8 cellular contexts compared by ENCODE assay signal in genomic region chr15:73560501-73561117, GRCh38.
DNase-seq lines count a peak whose midpoint lies in the region; ATAC-seq, FAIRE-seq and TF ChIP-seq lines count a peak whose summit lies in the region.

No MANE protein-coding gene starts in this region.

- H3K4me1 Mint-ChIP-seq in GM23338 (peaks cover 14% of the 10 kb centered on the region; the same call in 2 of the 3 replicates), astrocyte (ENCODE audit: low read depth, unreplicated experiment) (peaks cover 8% of the 10 kb centered on the region)

- no peaks in the 10 kb centered on the region for H3F3A ChIP-seq in GM23338 (replicated peaks; ENCODE audit: low read depth)

- peak; percentile 36; the same call in 2 of the 3 replicates for ATAC-seq in GM23338
- no peak for ATAC-seq in HG03442 (IDR thresholded peaks at IDR 0.05; ENCODE audit: unreplicated experiment)

- H3K27ac ChIP-seq in GM23338 (ENCODE audit: low read depth) (no peak overlapping the region), astrocyte (ENCODE audit: low read depth, low read length) (no peak overlapping the region)

- H3K36me3 Mint-ChIP-seq in GM23338 (ENCODE audit: low read depth) (peaks cover 29% of the 10 kb centered on the region), astrocyte (ENCODE audit: low read depth, unreplicated experiment) (peaks cover 7% of the 10 kb centered on the region)

- DNase-seq in Ammon's horn (ENCODE audit: low spot score) (peak; percentile 75), GM23338 (ENCODE audit: low spot score) (peak; percentile 77), NCI-H446 treated with DMSO at 0.1 percent for 48 hours (lab: John Stamatoyannopoulos, UW) (peak; percentile 53), astrocyte (ENCODE audit: low read depth) (peak; percentile 42), kidney epithelial cell (ENCODE audit: low read depth) (peak; percentile 47), MG63 (no peak)
- DNase-seq in activated effector memory CD4-positive, alpha-beta T cell treated with Interleukin-2 at 50 U/mL for 16 hours, result no peak

- H3K27me3 Mint-ChIP-seq in GM23338 (ENCODE audit: insufficient read depth, low read depth, poor library complexity), result peaks cover 2% of the 10 kb centered on the region
- no peaks in the 10 kb centered on the region for H3K27me3 Mint-ChIP-seq in astrocyte (ENCODE audit: low read depth, unreplicated experiment)

- H3K36me3 ChIP-seq in GM23338 (ENCODE audit: insufficient read depth) (peaks cover 38% of the 10 kb centered on the region), astrocyte (ENCODE audit: insufficient read depth, low read length) (peaks cover 38% of the 10 kb centered on the region), kidney epithelial cell (ENCODE audit: control insufficient read depth, insufficient read depth, low read length) (no peaks in the 10 kb centered on the region), MG63 (peaks cover 54% of the 10 kb centered on the region)

- H3K9me3 Mint-ChIP-seq in GM23338 (no peaks in the 10 kb centered on the region), astrocyte (ENCODE audit: unreplicated experiment) (no peaks in the 10 kb centered on the region)

- no peak overlapping the region for H2AFZ ChIP-seq in GM23338
- H2AFZ ChIP-seq in astrocyte (ENCODE audit: low read depth, low read length), result no peak overlapping the region

- H3K9me3 ChIP-seq in astrocyte (ENCODE audit: insufficient read depth, low read depth, low read length), result no peaks in the 10 kb centered on the region
- no peaks in the 10 kb centered on the region for H3K9me3 ChIP-seq in MG63

- H3K4me3 Mint-ChIP-seq in GM23338 (no peak overlapping the region), astrocyte (ENCODE audit: unreplicated experiment) (no peak overlapping the region)

- no peak overlapping the region for H3K9ac ChIP-seq in astrocyte (ENCODE audit: low read length)

- no peaks in the 10 kb centered on the region for H3K9me2 ChIP-seq in GM23338 (ENCODE audit: insufficient read depth)

- TF ChIP-seq CTCF in GM23338 (conservative IDR thresholded peaks at IDR 0.05; ENCODE audit: low read depth in 2 of 2), result peak; percentile 46 to 59
- TF ChIP-seq CTCF in astrocyte (IDR thresholded peaks at IDR 0.05; ENCODE audit: insufficient read depth, low read depth, low read length), result peak; percentile 31
- peak; percentile 44 for TF ChIP-seq CTCF in kidney epithelial cell (IDR thresholded peaks at IDR 0.05; ENCODE audit: insufficient read depth, low read length, poor library complexity, severe bottlenecking)

- H3K4me3 ChIP-seq in GM23338 (no peak overlapping the region), astrocyte (ENCODE audit: insufficient read depth, low read depth, low read length) (no peak overlapping the region), kidney epithelial cell (ENCODE audit: low read depth, low read length) (no peak overlapping the region), MG63 (no peak overlapping the region)

- H3K4me2 ChIP-seq in GM23338, result no peak overlapping the region
- H3K4me2 ChIP-seq in astrocyte (ENCODE audit: low read length), result no peak overlapping the region

- H3K27me3 ChIP-seq in GM23338 (ENCODE audit: insufficient read depth), result no peaks in the 10 kb centered on the region
- H3K27me3 ChIP-seq in astrocyte (ENCODE audit: insufficient read depth, low read length), result no peaks in the 10 kb centered on the region
- no peaks in the 10 kb centered on the region for H3K27me3 ChIP-seq in kidney epithelial cell (ENCODE audit: control insufficient read depth, insufficient read depth, low read length)
- no peaks in the 10 kb centered on the region for H3K27me3 ChIP-seq in MG63

- no peak overlapping the region; the same call in 1 of the 2 replicates for H3K27ac Mint-ChIP-seq in GM23338
- H3K27ac Mint-ChIP-seq in astrocyte (ENCODE audit: unreplicated experiment), result no peak overlapping the region

- H3K4me1 ChIP-seq in GM23338 (ENCODE audit: insufficient read depth), result no peaks in the 10 kb centered on the region
- H3K4me1 ChIP-seq in astrocyte (ENCODE audit: insufficient read depth, low read length), result peaks cover 10% of the 10 kb centered on the region

- no peak for FAIRE-seq in astrocyte (lab: Jason Lieb, UNC)

- H3K79me2 ChIP-seq in GM23338 (replicated peaks; ENCODE audit: insufficient read depth) (peaks cover 4% of the 10 kb centered on the region; the same call in 1 of the 2 replicates), astrocyte (ENCODE audit: insufficient read depth, low read length) (no peaks in the 10 kb centered on the region)

- H4K20me1 ChIP-seq in GM23338 (replicated peaks; ENCODE audit: insufficient read depth) (peaks cover 7% of the 10 kb centered on the region; the same call in 1 of the 2 replicates), astrocyte (ENCODE audit: insufficient read depth, low read length) (peaks cover 40% of the 10 kb centered on the region)

TF ChIP-seq in GM23338, 12 proteins besides CTCF, POLR2A, EP300 and RAD21 (continues in another document):
- TF ChIP-seq ZNF331 (CRISPR knock-in tag; IDR thresholded peaks at IDR 0.05; ENCODE audit: low read depth), result no peak
- no peak for TF ChIP-seq ETS1 (IDR thresholded peaks at IDR 0.05)
- no peak for TF ChIP-seq NANOG (IDR thresholded peaks at IDR 0.05; ENCODE audit: borderline replicate concordance)
- no peak for TF ChIP-seq ZNF462 (CRISPR knock-in tag; IDR thresholded peaks at IDR 0.05)
- no peak for TF ChIP-seq JUNB (IDR thresholded peaks at IDR 0.05; ENCODE audit: unreplicated experiment)
- TF ChIP-seq CREB1 (CRISPR knock-in tag; IDR thresholded peaks at IDR 0.05; ENCODE audit: low read depth), result no peak
- TF ChIP-seq ZNF114 (CRISPR knock-in tag; IDR thresholded peaks at IDR 0.05), result no peak

Comparison
In these comparisons a context has a peak if more than half of its experiments do, and no peak if none do; other contexts are left out.
1. DNase-seq: peak in Ammon's horn (single experiment), GM23338 (single experiment), NCI-H446 treated with DMSO at 0.1 percent for 48 hours (single experiment), astrocyte (single experiment) and kidney epithelial cell (single experiment); none in MG63 (single experiment) and activated effector memory CD4-positive, alpha-beta T cell treated with Interleukin-2 at 50 U/mL for 16 hours (single experiment).
2. Peak in every context shown above with its lines, with median percentiles within 50 percentile points of each other: CTCF ChIP-seq.